Comparison of ENCODE assay signal across 8 cellular contexts in genomic region chr5:132496631-132497487, GRCh38. TPM values are rescaled to one million over a fixed set of nuclear protein-coding genes. Genes with fewer than 3 reads are reported as not detected.
DNase-seq lines count a peak whose midpoint lies in the region; ATAC-seq, FAIRE-seq and TF ChIP-seq lines count a peak whose summit lies in the region.

No MANE protein-coding gene starts in this region.

- peak overlapping the region; percentile 88 for H3K4me3 Mint-ChIP-seq in activated T-cell treated with anti-CD3 and anti-CD28 coated beads, Interleukin-2, amount 50 U/mL, for 24 hours

- ATAC-seq in HG02973 (IDR thresholded peaks at IDR 0.05; ENCODE audit: unreplicated experiment): peak; percentile 28

- H3K36me3 Mint-ChIP-seq in activated T-cell treated with anti-CD3 and anti-CD28 coated beads, Interleukin-2, amount 50 U/mL, for 24 hours (ENCODE audit: low read depth): peaks cover 4% of the 10 kb centered on the region

- FAIRE-seq in GM18507 (lab: Jason Lieb, UNC): peak; percentile 63

- no peaks in the 10 kb centered on the region for H3K9me3 Mint-ChIP-seq in activated T-cell treated with anti-CD3 and anti-CD28 coated beads, Interleukin-2, amount 50 U/mL, for 24 hours

- peaks cover 76% of the 10 kb centered on the region for H3K4me1 Mint-ChIP-seq in activated T-cell treated with anti-CD3 and anti-CD28 coated beads, Interleukin-2, amount 50 U/mL, for 24 hours (ENCODE audit: low read depth)

- no peaks in the 10 kb centered on the region for H3K9me3 ChIP-seq in esophagus squamous epithelium
- no peaks in the 10 kb centered on the region for H3K9me3 ChIP-seq in mucosa of stomach (ENCODE audit: control insufficient read depth, low read length)

- H3K4me3 ChIP-seq in esophagus squamous epithelium: peak overlapping the region; percentile 64 to 87 (median 84)
- H3K4me3 ChIP-seq in mucosa of stomach (ENCODE audit: low read length): peak overlapping the region; percentile 79

- no peak for TF ChIP-seq CTCF in esophagus squamous epithelium (IDR thresholded peaks at IDR 0.05)

- H3K27me3 Mint-ChIP-seq in activated T-cell treated with anti-CD3 and anti-CD28 coated beads, Interleukin-2, amount 50 U/mL, for 24 hours: no peaks in the 10 kb centered on the region

- peak overlapping the region; percentile 90 to 99 (median 96) for H3K27ac ChIP-seq in esophagus squamous epithelium

- H3K9ac ChIP-seq in mucosa of stomach (ENCODE audit: low read length): peak overlapping the region; percentile 82

- H3K4me1 ChIP-seq in esophagus squamous epithelium (peaks cover 35 to 74% (median 40%) of the 10 kb centered on the region in 3 donors), mucosa of stomach (ENCODE audit: control insufficient read depth, insufficient read depth, low read length) (peaks cover 65% of the 10 kb centered on the region)

- no peaks in the 10 kb centered on the region for H3K27me3 ChIP-seq in esophagus squamous epithelium
- no peaks in the 10 kb centered on the region for H3K27me3 ChIP-seq in mucosa of stomach (ENCODE audit: control insufficient read depth, insufficient read depth, low read length)

- H3K36me3 ChIP-seq in esophagus squamous epithelium (no peaks in the 10 kb centered on the region), mucosa of stomach (ENCODE audit: control insufficient read depth, insufficient read depth, low read length) (no peaks in the 10 kb centered on the region)

- peak in 1 of 4 donors; percentile 55 for TF ChIP-seq POLR2A in esophagus squamous epithelium (IDR thresholded peaks at IDR 0.05)

- H3K27ac Mint-ChIP-seq in activated T-cell treated with anti-CD3 and anti-CD28 coated beads, Interleukin-2, amount 50 U/mL, for 24 hours: peak overlapping the region; percentile 99

- DNase-seq in AG08395 (ENCODE audit: low spot score) (peak; percentile 79), GM18507 (ENCODE audit: extremely low spot score, insufficient read length, low read depth) (peak; percentile 68), NCI-H774 (lab: John Stamatoyannopoulos, UW) (peak; percentile 79), esophagus squamous epithelium (lab: John Stamatoyannopoulos, UW) (peak; percentile 52), superior temporal gyrus (ENCODE audit: extremely low spot score) (peak; percentile 38)
- DNase-seq in activated T-cell treated with anti-CD3 and anti-CD28 coated beads, Interleukin-2, amount 50 U/mL, for 24 hours: peak; percentile 83

- intact Hi-C loops in esophagus squamous epithelium (cut with DNase I): loop anchor here (10.0 kb wide), 1 partner anchor 242 kb away; the partner anchor contains the start of gene PDLIM4

- 0 to 7% methylated on average over 4 to 8 of the region's 62 CpGs for WGBS in esophagus squamous epithelium, 2 donors

RNA-seq across cellular contexts. Expression of gene IRF1, which starts 6.3 kb away (rescaled TPM):
- 10 to 100 TPM in 2 of 4 donors, 1 to 10 TPM in 2; 8.3 to 52.9 (median 13.1) TPM for total RNA-seq in esophagus squamous epithelium

RNA-seq across cellular contexts. Expression of gene IL5, which starts 46.5 kb away (rescaled TPM):
- total RNA-seq in esophagus squamous epithelium: not detected

RNA-seq across cellular contexts. Expression of gene RAD50, which starts 59.9 kb away (rescaled TPM):
- 10 to 100 TPM; 13.6 to 25.2 (median 20.4) TPM for total RNA-seq in esophagus squamous epithelium

Comparison
In these comparisons a context has a peak if more than half of its experiments do, and no peak if none do; other contexts are left out.
1. Peak in every context shown above with its lines: DNase-seq, ATAC-seq, H3K4me3 ChIP-seq and H3K27ac ChIP-seq.